Comparison of ENCODE assay signal across 1 cellular context in the genomic region with DNA sequence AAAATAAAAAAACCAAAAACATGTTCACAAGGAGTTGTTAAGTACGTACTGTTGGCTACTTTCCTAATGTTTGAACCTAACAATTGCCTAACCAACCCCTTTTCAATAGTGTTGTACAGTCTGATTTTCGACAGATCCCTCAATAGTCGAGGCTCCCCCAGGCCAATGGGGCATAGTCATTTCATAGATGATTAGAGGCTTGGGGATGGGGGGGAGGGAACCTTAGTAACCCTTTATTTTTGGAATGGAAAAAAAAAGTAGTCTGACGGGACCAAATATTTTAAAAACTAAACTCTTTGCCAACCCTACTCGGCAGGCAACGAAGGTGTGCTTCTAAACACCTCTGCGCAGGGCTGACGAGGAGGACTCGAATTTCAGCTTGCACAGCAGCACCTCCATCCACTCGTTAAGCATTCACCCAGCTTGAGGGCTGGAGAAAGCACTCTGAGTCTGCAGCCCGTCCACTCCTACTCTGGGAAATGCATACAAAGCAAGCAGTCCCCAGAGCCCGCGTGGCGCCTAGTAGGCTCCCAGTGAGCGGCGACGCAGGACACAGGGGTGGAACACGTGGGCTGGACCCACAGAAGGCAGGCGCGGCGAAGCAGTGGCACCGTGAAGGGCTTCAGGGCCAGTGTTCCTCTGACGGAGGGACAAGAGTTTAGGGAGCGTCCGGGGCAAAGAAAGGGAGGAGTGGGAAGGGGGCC.
A peak's percentile ranks its signal among the peaks of the same experiment; 100 is the strongest.
TF ChIP-seq lines count a peak whose summit lies in the region.

No MANE protein-coding gene starts in this region.

TF ChIP-seq in HepG2, 621 proteins besides CTCF, POLR2A, EP300 and RAD21 (continued from another document and continues in another):
- TF ChIP-seq ZNF609 (CRISPR knock-in tag; IDR thresholded peaks at IDR 0.05; ENCODE audit: borderline replicate concordance) (no peak), CREB3 (CRISPR knock-in tag; IDR thresholded peaks at IDR 0.05) (0 out of 2 replicates have a peak, but pooled peaks have one; percentile 21), CEBPZ (IDR thresholded peaks at IDR 0.05; ENCODE audit: low read length) (no peak), NR2F1 (CRISPR knock-in tag; IDR thresholded peaks at IDR 0.05) (no peak), ZNF24 (IDR thresholded peaks at IDR 0.05) (no peak), ZNF430 (CRISPR knock-in tag; IDR thresholded peaks at IDR 0.05) (peak; percentile 26; the same call in 1 of the 2 replicates), CENPT (CRISPR knock-in tag; IDR thresholded peaks at IDR 0.05; ENCODE audit: low read depth) (no peak), ATAD3A (CRISPR knock-in tag; IDR thresholded peaks at IDR 0.05) (no peak), ZNF496 (CRISPR knock-in tag; IDR thresholded peaks at IDR 0.05; ENCODE audit: insufficient replicate concordance) (no peak), ZFP36L2 (CRISPR knock-in tag; IDR thresholded peaks at IDR 0.05) (no peak), NR2C2 (CRISPR knock-in tag; IDR thresholded peaks at IDR 0.05; ENCODE audit: borderline replicate concordance) (0 out of 2 replicates have a peak, but pooled peaks have one; percentile 30), ZNF558 (CRISPR knock-in tag; IDR thresholded peaks at IDR 0.05; ENCODE audit: borderline replicate concordance) (0 out of 2 replicates have a peak, but pooled peaks have one; percentile 23), SMARCC2 (IDR thresholded peaks at IDR 0.05) (no peak), JDP2 (CRISPR knock-in tag; IDR thresholded peaks at IDR 0.05; ENCODE audit: borderline replicate concordance) (no peak), KAT2B (IDR thresholded peaks at IDR 0.05; ENCODE audit: borderline replicate concordance, low read depth, low read length) (no peak), MEF2D (CRISPR knock-in tag; IDR thresholded peaks at IDR 0.05) (peak; percentile 47; the same call in 1 of the 2 replicates), KDM5B (CRISPR knock-in tag; IDR thresholded peaks at IDR 0.05; ENCODE audit: borderline replicate concordance) (no peak), ARNT2 (CRISPR knock-in tag; IDR thresholded peaks at IDR 0.05; ENCODE audit: low read depth) (no peak), ARID2 (CRISPR knock-in tag; IDR thresholded peaks at IDR 0.05; ENCODE audit: borderline replicate concordance) (no peak), MAZ (IDR thresholded peaks at IDR 0.05; ENCODE audit: borderline replicate concordance, low read depth, low read length) (no peak), MAZ (CRISPR knock-in tag; IDR thresholded peaks at IDR 0.05; ENCODE audit: low read depth) (no peak; the same call in 1 of the 2 replicates), FOXK2 (IDR thresholded peaks at IDR 0.05) (no peak), NKX3-1 (CRISPR knock-in tag; IDR thresholded peaks at IDR 0.05) (peak; percentile 62; the same call in 1 of the 2 replicates), MED8 (CRISPR knock-in tag; IDR thresholded peaks at IDR 0.05; ENCODE audit: insufficient replicate concordance) (no peak), AFF4 (CRISPR knock-in tag; IDR thresholded peaks at IDR 0.05) (no peak), SOX13 (IDR thresholded peaks at IDR 0.05) (no peak), SOX13 (CRISPR knock-in tag; conservative IDR thresholded peaks at IDR 0.05 in 1 of 2, IDR thresholded peaks at IDR 0.05 in 1 of 2) (no peak), PAX8 (CRISPR knock-in tag; IDR thresholded peaks at IDR 0.05; ENCODE audit: borderline replicate concordance) (no peak), ZNF616 (CRISPR knock-in tag; IDR thresholded peaks at IDR 0.05; ENCODE audit: low read depth) (no peak), MEIS1 (CRISPR knock-in tag; IDR thresholded peaks at IDR 0.05; ENCODE audit: borderline replicate concordance) (no peak)
- TF ChIP-seq, protein P1, sequence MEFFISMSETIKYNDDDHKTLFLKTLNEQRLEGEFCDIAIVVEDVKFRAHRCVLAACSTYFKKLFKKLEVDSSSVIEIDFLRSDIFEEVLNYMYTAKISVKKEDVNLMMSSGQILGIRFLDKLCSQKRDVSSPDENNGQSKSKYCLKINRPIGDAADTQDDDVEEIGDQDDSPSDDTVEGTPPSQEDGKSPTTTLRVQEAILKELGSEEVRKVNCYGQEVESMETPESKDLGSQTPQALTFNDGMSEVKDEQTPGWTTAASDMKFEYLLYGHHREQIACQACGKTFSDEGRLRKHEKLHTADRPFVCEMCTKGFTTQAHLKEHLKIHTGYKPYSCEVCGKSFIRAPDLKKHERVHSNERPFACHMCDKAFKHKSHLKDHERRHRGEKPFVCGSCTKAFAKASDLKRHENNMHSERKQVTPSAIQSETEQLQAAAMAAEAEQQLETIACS (CRISPR knock-in tag; IDR thresholded peaks at IDR 0.05): no peak
- TF ChIP-seq, protein P2, sequence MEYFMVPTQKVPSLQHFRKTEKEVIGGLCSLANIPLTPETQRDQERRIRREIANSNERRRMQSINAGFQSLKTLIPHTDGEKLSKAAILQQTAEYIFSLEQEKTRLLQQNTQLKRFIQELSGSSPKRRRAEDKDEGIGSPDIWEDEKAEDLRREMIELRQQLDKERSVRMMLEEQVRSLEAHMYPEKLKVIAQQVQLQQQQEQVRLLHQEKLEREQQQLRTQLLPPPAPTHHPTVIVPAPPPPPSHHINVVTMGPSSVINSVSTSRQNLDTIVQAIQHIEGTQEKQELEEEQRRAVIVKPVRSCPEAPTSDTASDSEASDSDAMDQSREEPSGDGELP (IDR thresholded peaks at IDR 0.05; ENCODE audit: borderline replicate concordance, low read depth): no peak
- TF ChIP-seq, protein P3, sequence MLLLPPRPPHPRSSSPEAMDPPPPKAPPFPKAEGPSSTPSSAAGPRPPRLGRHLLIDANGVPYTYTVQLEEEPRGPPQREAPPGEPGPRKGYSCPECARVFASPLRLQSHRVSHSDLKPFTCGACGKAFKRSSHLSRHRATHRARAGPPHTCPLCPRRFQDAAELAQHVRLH (CRISPR knock-in tag; IDR thresholded peaks at IDR 0.05; ENCODE audit: borderline replicate concordance, low read depth): no peak
- TF ChIP-seq, protein P4, sequence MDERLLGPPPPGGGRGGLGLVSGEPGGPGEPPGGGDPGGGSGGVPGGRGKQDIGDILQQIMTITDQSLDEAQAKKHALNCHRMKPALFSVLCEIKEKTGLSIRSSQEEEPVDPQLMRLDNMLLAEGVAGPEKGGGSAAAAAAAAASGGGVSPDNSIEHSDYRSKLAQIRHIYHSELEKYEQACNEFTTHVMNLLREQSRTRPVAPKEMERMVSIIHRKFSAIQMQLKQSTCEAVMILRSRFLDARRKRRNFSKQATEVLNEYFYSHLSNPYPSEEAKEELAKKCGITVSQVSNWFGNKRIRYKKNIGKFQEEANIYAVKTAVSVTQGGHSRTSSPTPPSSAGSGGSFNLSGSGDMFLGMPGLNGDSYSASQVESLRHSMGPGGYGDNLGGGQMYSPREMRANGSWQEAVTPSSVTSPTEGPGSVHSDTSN (CRISPR knock-in tag; IDR thresholded peaks at IDR 0.05): no peak
